Comparison of ENCODE assay signal across 8 cellular contexts in the genomic region with DNA sequence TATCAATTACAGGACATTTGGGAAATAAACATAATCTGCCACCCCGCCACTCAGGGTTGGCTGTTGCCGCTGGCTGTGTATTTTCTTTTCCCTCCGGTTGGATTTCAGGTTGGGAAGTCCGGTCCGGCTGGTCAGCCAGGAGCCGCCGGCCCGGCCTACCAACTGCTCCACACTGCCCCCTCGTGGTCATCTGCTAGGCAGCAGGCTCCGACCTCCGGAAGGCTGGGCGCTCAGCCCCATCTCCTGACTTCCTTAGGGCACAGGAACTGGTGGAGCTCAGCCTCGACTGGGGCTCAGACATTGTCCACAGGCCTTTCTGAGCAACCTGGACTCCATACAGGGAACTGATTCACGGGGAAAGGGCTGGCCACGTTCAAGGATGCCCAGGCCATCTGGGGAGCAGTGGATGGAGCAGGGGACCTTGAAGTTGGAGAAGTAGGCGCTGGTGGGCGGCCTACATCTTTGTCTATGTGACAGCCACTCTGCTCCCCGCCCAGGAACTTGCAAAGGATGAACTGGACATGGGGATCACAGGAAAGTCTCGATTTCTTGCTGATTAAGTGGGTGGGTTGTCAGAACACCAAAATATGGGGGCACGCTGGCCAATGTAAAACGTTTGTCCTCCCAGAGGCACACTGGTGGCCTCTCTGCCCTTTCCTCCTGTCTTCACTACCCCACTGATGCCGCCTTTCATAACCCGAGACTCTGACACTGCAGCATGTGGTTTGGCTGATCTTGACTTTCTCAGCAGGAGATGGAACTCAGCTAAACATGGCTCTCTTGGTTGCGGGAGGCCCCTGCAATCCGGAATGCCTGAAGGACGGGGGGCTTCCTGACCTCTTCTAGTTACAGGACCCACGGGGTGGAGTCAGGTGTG. TPM values are rescaled to one million over a fixed set of nuclear protein-coding genes. Genes with fewer than 3 reads are reported as not detected.
DNase-seq lines count a peak whose midpoint lies in the region; TF ChIP-seq lines count a peak whose summit lies in the region.

No MANE protein-coding gene starts in this region.

- H3K27me3 ChIP-seq in Caco-2 (replicated peaks; ENCODE audit: control insufficient read depth, insufficient read depth, low read length) (no peaks in the 10 kb centered on the region), cardiac muscle cell (peaks cover 14% of the 10 kb centered on the region), vagina (no peaks in the 10 kb centered on the region)

- intact Hi-C loops in Caco-2 (cut with micrococcal nuclease; ENCODE audit: unreplicated experiment) (loop anchor here (5.0 kb wide), 2 partner anchors 296 to 406 kb away; no protein-coding TSS in a partner anchor), vagina (cut with DNase I) (no loop called here)

- H3K4me3 ChIP-seq in Caco-2 (ENCODE audit: low read depth, low read length) = no peak overlapping the region
- no peak overlapping the region for H3K4me3 ChIP-seq in cardiac muscle cell
- no peak overlapping the region for H3K4me3 ChIP-seq in vagina

- H3K27ac ChIP-seq in cardiac muscle cell (no peak overlapping the region), vagina (no peak overlapping the region)

- H3K9me3 Mint-ChIP-seq in Caco-2 (ENCODE audit: unreplicated experiment) (no peaks in the 10 kb centered on the region), progenitor cell of endocrine pancreas (ENCODE audit: low read depth) (no peaks in the 10 kb centered on the region)

- DNase-seq in Caco-2 = peak; percentile 66 to 81
- DNase-seq in GM20000 (ENCODE audit: low spot score) = peak; percentile 76
- DNase-seq in HT-29 (ENCODE audit: low spot score) = peak; percentile 90
- peak; percentile 41 to 64 for DNase-seq in SW 1271 (lab: John Stamatoyannopoulos, UW)
- peak; percentile 35 for DNase-seq in activated naive CD8-positive, alpha-beta T cell treated with anti-CD3 and anti-CD28 coated beads, Interleukin-2, amount 50 U/mL, for 16 hours (ENCODE audit: low read depth, low spot score)
- peak; percentile 85 for DNase-seq in cardiac muscle cell (ENCODE audit: low read depth in 1 of 2, low spot score in 1 of 2)
- peak; percentile 88 for DNase-seq in progenitor cell of endocrine pancreas (ENCODE audit: low spot score, unreplicated experiment)
- no peak for DNase-seq in vagina (ENCODE audit: extremely low spot score in 2 of 2)

- H3K36me3 Mint-ChIP-seq in Caco-2 (ENCODE audit: insufficient read depth, unreplicated experiment) = no peaks in the 10 kb centered on the region
- no peaks in the 10 kb centered on the region for H3K36me3 Mint-ChIP-seq in progenitor cell of endocrine pancreas (ENCODE audit: insufficient read depth)

- no peak for TF ChIP-seq POLR2A in vagina (IDR thresholded peaks at IDR 0.05)

- BruUV-seq in Caco-2 (replicated peaks; lab: Mats Ljungman, UMichigan) = no TSS peak

- H3K27me3 Mint-ChIP-seq in Caco-2 (ENCODE audit: insufficient read depth, unreplicated experiment) (no peaks in the 10 kb centered on the region), progenitor cell of endocrine pancreas (peaks cover 9% of the 10 kb centered on the region)

- H3K4me1 ChIP-seq in Caco-2 = no peaks in the 10 kb centered on the region
- H3K4me1 ChIP-seq in cardiac muscle cell (ENCODE audit: low read depth) = no peaks in the 10 kb centered on the region
- no peaks in the 10 kb centered on the region for H3K4me1 ChIP-seq in vagina

- no peak overlapping the region for H3K4me3 Mint-ChIP-seq in Caco-2 (ENCODE audit: unreplicated experiment)
- H3K4me3 Mint-ChIP-seq in progenitor cell of endocrine pancreas (ENCODE audit: low read depth) = no peak overlapping the region

- CTCF ChIA-PET in Caco-2 (lab: Charles Lee) = interaction anchor here (0.5 kb wide), 1 partner anchor 297 kb away, joined by 3 read pairs; no protein-coding TSS in a partner anchor

- peak; percentile 72 to 81 for TF ChIP-seq CTCF in Caco-2 (IDR thresholded peaks at IDR 0.05; ENCODE audit: insufficient read depth in 1 of 2, low read depth in 1 of 2, low read length in 1 of 2, severe bottlenecking in 1 of 2, unreplicated experiment in 1 of 2)
- TF ChIP-seq CTCF in GM20000 (IDR thresholded peaks at IDR 0.05; ENCODE audit: extremely low read depth, missing control alignments) = peak; percentile 97
- peak; percentile 97 for TF ChIP-seq CTCF in cardiac muscle cell (IDR thresholded peaks at IDR 0.05; ENCODE audit: low read depth, low read length)
- peak; percentile 98 for TF ChIP-seq CTCF in progenitor cell of endocrine pancreas (IDR thresholded peaks at IDR 0.05; ENCODE audit: unreplicated experiment)
- TF ChIP-seq CTCF in vagina (IDR thresholded peaks at IDR 0.05) = peak; percentile 85 to 96 (median 93)

- H3K36me3 ChIP-seq in Caco-2 (ENCODE audit: control insufficient read depth, insufficient read depth, low read length) = no peaks in the 10 kb centered on the region
- H3K36me3 ChIP-seq in cardiac muscle cell = no peaks in the 10 kb centered on the region
- H3K36me3 ChIP-seq in vagina = no peaks in the 10 kb centered on the region

- no peaks in the 10 kb centered on the region for H3K4me1 Mint-ChIP-seq in Caco-2 (ENCODE audit: low read depth, unreplicated experiment)
- no peaks in the 10 kb centered on the region for H3K4me1 Mint-ChIP-seq in progenitor cell of endocrine pancreas (ENCODE audit: low read depth)

- POLR2A ChIA-PET in Caco-2 (lab: Charles Lee) = no interaction called here

- H3K27ac Mint-ChIP-seq in Caco-2 (ENCODE audit: unreplicated experiment) (no peak overlapping the region), progenitor cell of endocrine pancreas (no peak overlapping the region)

- H3K9me3 ChIP-seq in Caco-2 (no peaks in the 10 kb centered on the region), cardiac muscle cell (ENCODE audit: low read depth) (no peaks in the 10 kb centered on the region), vagina (no peaks in the 10 kb centered on the region)

RNA-seq across cellular contexts. Expression of a gene that starts 43.7 kb away (rescaled TPM):
- 0.52 and 0.60 TPM in 2 replicates for total RNA-seq in Caco-2 (2022)
- total RNA-seq in HT-29 (2014; rRNA removed; shearing (Covaris generic)) = not detected in 2 replicates
- total RNA-seq in cardiac muscle cell = 0.56 TPM in 1 of 2 replicates, not detected in the other
- 0.24 and 1.1 TPM in 2 replicates for polyA plus RNA-seq in cardiac muscle cell
- 0.31 TPM in 1 of 2 replicates, not detected in the other for total RNA-seq in progenitor cell of endocrine pancreas
- total RNA-seq in vagina = 2.5 TPM

Comparison
In these comparisons a context has a peak if more than half of its experiments do, and no peak if none do; other contexts are left out.
1. DNase-seq: peak in Caco-2 (2 of 2), GM20000 (single experiment), HT-29 (single experiment), SW 1271 (2 of 2), activated naive CD8-positive, alpha-beta T cell treated with anti-CD3 and anti-CD28 coated beads, Interleukin-2, amount 50 U/mL, for 16 hours (single experiment), cardiac muscle cell (2 of 2) and progenitor cell of endocrine pancreas (single experiment); none in vagina (0 of 2).
2. Peak in every context shown above with its lines, with median percentiles within 50 percentile points of each other: CTCF ChIP-seq.